Comparison of ENCODE assay signal across 9 cellular contexts in genomic region chr4:184280591-184281071, GRCh38.
DNase-seq lines count a peak whose midpoint lies in the region; ATAC-seq, FAIRE-seq and TF ChIP-seq lines count a peak whose summit lies in the region.
"Had no signal": no experiment of that assay in that cellular context is flagged by ENCODE, and none has a peak within 500 bp of the region (broad histone marks: within the 10 kb centered on the region; RNA-seq: fewer than 3 reads in every experiment).

No MANE protein-coding gene starts in this region.

- TF ChIP-seq POLR2A in GM18505 (IDR thresholded peaks at IDR 0.05; ENCODE audit: borderline replicate concordance, extremely low read depth, insufficient read depth, insufficient read length) (peak; percentile 94), GM12878 (IDR thresholded peaks at IDR 0.05; ENCODE audit: low read depth, low read length) (peak; percentile 90), gastrocnemius medialis (IDR thresholded peaks at IDR 0.05) (no peak), gastroesophageal sphincter (IDR thresholded peaks at IDR 0.05) (no peak)

- RAD21 ChIA-PET in GM12878 (lab: Charles Lee; ENCODE audit: unreplicated experiment) = interaction anchor here (0.5 to 7.4 kb wide), 15 partner anchors 9 to 303 kb away, joined by 3 to 367 read pairs (median 5); partner anchors contain the start of gene IRF2

- H3K9me3 ChIP-seq in GM12878 (replicated peaks; ENCODE audit: control insufficient read depth, insufficient read depth, low read length) (peaks cover 32% of the 10 kb centered on the region), gastrocnemius medialis (no peaks in the 10 kb centered on the region), SJCRH30 (replicated peaks) (no peaks in the 10 kb centered on the region), gastroesophageal sphincter (peaks cover 0 to 11% (median 0%) of the 10 kb centered on the region in 3 donors)

- TF ChIP-seq CTCF in GM12878 (IDR thresholded peaks at IDR 0.05 in 2 of 3, conservative IDR thresholded peaks at IDR 0.05 in 1 of 3; ENCODE audit: control insufficient read depth in 2 of 3, extremely low read depth in 1 of 3, insufficient read depth in 1 of 3, low read depth in 3 of 3, low read length in 3 of 3) (no peak), gastrocnemius medialis (IDR thresholded peaks at IDR 0.05 in 4 of 5, conservative IDR thresholded peaks at IDR 0.05 in 1 of 5) (no peak), RWPE1 (conservative IDR thresholded peaks at IDR 0.05; ENCODE audit: low read depth) (no peak), gastroesophageal sphincter (IDR thresholded peaks at IDR 0.05) (no peak)

- H3K4me2 ChIP-seq in GM12878 (ENCODE audit: control insufficient read depth, insufficient read depth) = peak overlapping the region; percentile 77

- H3K4me3 ChIP-seq in GM12878 = no peak overlapping the region; the same call in 1 of the 2 replicates
- no peak overlapping the region for H3K4me3 ChIP-seq in gastrocnemius medialis
- no peak overlapping the region for H3K4me3 ChIP-seq in SJCRH30
- no peak overlapping the region for H3K4me3 ChIP-seq in gastroesophageal sphincter

- peak; percentile 95 for DNase-seq in GM12878 (ENCODE audit: low read depth, low spot score)
- no peak for DNase-seq in gastrocnemius medialis
- no peak for DNase-seq in RWPE1 (ENCODE audit: low spot score)
- DNase-seq in SJCRH30 = no peak

- no peak for TF ChIP-seq RAD21 in GM12878 (IDR thresholded peaks at IDR 0.05; ENCODE audit: insufficient read depth, low read depth, low read length)

- peaks cover 14% of the 10 kb centered on the region for H3K79me2 ChIP-seq in GM12878 (ENCODE audit: control insufficient read depth, insufficient read depth, low read length)

- no peak overlapping the region for H2AFZ ChIP-seq in GM12878 (ENCODE audit: control insufficient read depth, low read depth, low read length)

- SMC1A ChIA-PET in GM12878 (lab: Charles Lee; ENCODE audit: uncharacterized antibody, unreplicated experiment) = interaction anchor here (1.1 to 8.5 kb wide), 17 partner anchors 15 to 259 kb away, joined by 3 to 428 read pairs (median 8); no protein-coding TSS in a partner anchor

- TF ChIP-seq EP300 in GM12878 (IDR thresholded peaks at IDR 0.05; ENCODE audit: borderline replicate concordance in 1 of 2, control insufficient read depth in 1 of 2, low read depth in 2 of 2, low read length in 2 of 2) = 0 out of 4 replicates have a peak, but pooled peaks of 1 of the 2 experiments have one; percentile 17
- no peak for TF ChIP-seq EP300 in gastroesophageal sphincter (IDR thresholded peaks at IDR 0.05)

- POLR2A ChIA-PET in GM12878 (lab: Charles Lee) = interaction anchor here (0.6 to 7.5 kb wide), 16 partner anchors 12 to 255 kb away, joined by 3 to 250 read pairs (median 4); no protein-coding TSS in a partner anchor
- POLR2A ChIA-PET in RWPE1 (lab: Yijun Ruan, JAX; ENCODE audit: low non-redundant PET) = no interaction called here

- no peaks in the 10 kb centered on the region for H3K27me3 ChIP-seq in GM12878 (replicated peaks in 1 of 2; ENCODE audit: control insufficient read depth in 2 of 2, insufficient read depth in 2 of 2, low read length in 1 of 2)
- no peaks in the 10 kb centered on the region for H3K27me3 ChIP-seq in gastrocnemius medialis
- H3K27me3 ChIP-seq in SJCRH30 = no peaks in the 10 kb centered on the region
- H3K27me3 ChIP-seq in gastroesophageal sphincter = no peaks in the 10 kb centered on the region

- BruUV-seq in GM12878 (replicated peaks; lab: Mats Ljungman, UMichigan) = no TSS peak

- H3K4me1 ChIP-seq in GM12878 (ENCODE audit: control insufficient read depth, insufficient read depth, low read length) = peaks cover 62% of the 10 kb centered on the region
- peaks cover 3% of the 10 kb centered on the region in 2 donors for H3K4me1 ChIP-seq in gastrocnemius medialis
- no peaks in the 10 kb centered on the region for H3K4me1 ChIP-seq in SJCRH30
- peaks cover 0 to 5% (median 0%) of the 10 kb centered on the region in 3 donors for H3K4me1 ChIP-seq in gastroesophageal sphincter

- peak; percentile 90 for FAIRE-seq in GM12878 (lab: Jason Lieb, UNC)
- FAIRE-seq: astrocyte had no signal

- no peaks in the 10 kb centered on the region for H4K20me1 ChIP-seq in GM12878 (ENCODE audit: control insufficient read depth, insufficient read depth)

- intact Hi-C loops in GM12878 (cut with micrococcal nuclease; ENCODE audit: unreplicated experiment) = loop anchor here (1.0 to 10.0 kb wide), 5 partner anchors 12 to 574 kb away; partner anchors contain the start of genes CASP3 and PRIMPOL
- intact Hi-C loops in gastrocnemius medialis (cut with DNase I; ENCODE audit: low total_unique reads) = no loop called here

- CTCF ChIA-PET in GM12878 (lab: Yijun Ruan, JAX) = interaction anchor here (0.5 to 15.5 kb wide), 12 partner anchors 9 to 256 kb away, joined by 3 to 348 read pairs (median 9); no protein-coding TSS in a partner anchor
- CTCF ChIA-PET in RWPE1 (lab: Yijun Ruan, JAX) = no interaction called here

- ATAC-seq in GM18505 (IDR thresholded peaks at IDR 0.05; ENCODE audit: unreplicated experiment) (peak; percentile 29), GM21360 (IDR thresholded peaks at IDR 0.05; ENCODE audit: unreplicated experiment) (peak; percentile 37), HG03378 (IDR thresholded peaks at IDR 0.05; ENCODE audit: unreplicated experiment) (peak; percentile 31), GM12878 (peak; percentile 54), gastrocnemius medialis (no peak), gastroesophageal sphincter (no peak)

- H3K9ac ChIP-seq in GM12878 (ENCODE audit: control insufficient read depth, insufficient read depth, low read length) = peak overlapping the region; percentile 82

- H3K36me3 ChIP-seq in GM12878 (ENCODE audit: control insufficient read depth in 2 of 2, insufficient read depth in 2 of 2, low read length in 1 of 2) (no peaks in the 10 kb centered on the region), gastrocnemius medialis (no peaks in the 10 kb centered on the region), SJCRH30 (no peaks in the 10 kb centered on the region), gastroesophageal sphincter (no peaks in the 10 kb centered on the region)

- 3% methylated on average over 2 of the region's 2 CpGs for WGBS in GM12878 (ENCODE audit: insufficient coverage, insufficient replicate concordance, low lambda C conversion rate, missing lambda C conversion rate)
- 100% methylated on average over 1 of the region's 2 CpGs; no CpG with 5 or more reads in 1 of the 2 donors for WGBS in gastroesophageal sphincter (ENCODE audit: low coverage in 1 of 2), 2 donors

- peak overlapping the region; percentile 99 for H3K27ac ChIP-seq in GM12878 (ENCODE audit: control insufficient read depth, insufficient read depth)
- H3K27ac ChIP-seq in gastrocnemius medialis = no peak overlapping the region
- H3K27ac ChIP-seq in RWPE1 = no peak overlapping the region
- H3K27ac ChIP-seq in SJCRH30 = no peak overlapping the region
- H3K27ac ChIP-seq in gastroesophageal sphincter = no peak overlapping the region

- in situ Hi-C loops in GM12878 (cut with MboI) (loop anchor here (5.0 to 10.0 kb wide), 3 partner anchors 67 to 454 kb away; partner anchors contain the start of gene CENPU), gastrocnemius medialis (cut with MboI; ENCODE audit: low sequenced_read_pairs in 4 of 4) (loop anchor here in 1 of 4 donors (10.0 kb wide), 1 partner anchor 254 kb away; no protein-coding TSS in a partner anchor)

TF ChIP-seq in GM12878, 131 proteins besides CTCF, POLR2A, EP300 and RAD21 (continues in another document):
- TF ChIP-seq MYB (IDR thresholded peaks at IDR 0.05; ENCODE audit: borderline replicate concordance, low read depth, low read length) (no peak), JUND (IDR thresholded peaks at IDR 0.05; ENCODE audit: low read depth, low read length) (no peak), ETV6 (conservative IDR thresholded peaks at IDR 0.05 in 1 of 2, IDR thresholded peaks at IDR 0.05 in 1 of 2; ENCODE audit: borderline replicate concordance in 1 of 2, low read depth in 1 of 2) (no peak), NFIC (IDR thresholded peaks at IDR 0.05; ENCODE audit: low read depth, low read length) (no peak), RELA (IDR thresholded peaks at IDR 0.05; ENCODE audit: borderline replicate concordance, partially characterized antibody) (no peak), SMAD5 (IDR thresholded peaks at IDR 0.05; ENCODE audit: low read depth) (peak; percentile 94), SP1 (IDR thresholded peaks at IDR 0.05; ENCODE audit: low read depth, low read length) (peak; percentile 83), KLF5 (IDR thresholded peaks at IDR 0.05; ENCODE audit: partially characterized antibody) (no peak), CEBPZ (IDR thresholded peaks at IDR 0.05; ENCODE audit: low read depth, low read length) (no peak), RB1 (IDR thresholded peaks at IDR 0.05; ENCODE audit: borderline replicate concordance) (no peak), TAF1 (IDR thresholded peaks at IDR 0.05; ENCODE audit: borderline replicate concordance, low read depth, low read length) (peak; percentile 81), MTA3 (IDR thresholded peaks at IDR 0.05; ENCODE audit: borderline replicate concordance, low read length) (no peak), NR2C1 (IDR thresholded peaks at IDR 0.05) (no peak), TCF12 (IDR thresholded peaks at IDR 0.05; ENCODE audit: low read depth, low read length) (0 out of 2 replicates have a peak, but pooled peaks have one; percentile 21), POLR2AphosphoS5 (IDR thresholded peaks at IDR 0.05; ENCODE audit: low read length) (peak; percentile 99)

Comparison
In these comparisons a context has a peak if more than half of its experiments do, and no peak if none do; other contexts are left out.
1. ATAC-seq: peak in GM18505 (single experiment), GM21360 (single experiment), HG03378 (single experiment) and GM12878 (single experiment); none in gastrocnemius medialis (0 of 2) and gastroesophageal sphincter (single experiment).
2. POLR2A ChIP-seq: peak in GM18505 (single experiment) and GM12878 (single experiment); none in gastrocnemius medialis (0 of 2) and gastroesophageal sphincter (0 of 2).